11 cellular contexts compared by ENCODE assay signal in genomic region chr10:133227256-133227655, GRCh38. TPM values are rescaled to one million over a fixed set of nuclear protein-coding genes. Genes with fewer than 3 reads are reported as not detected.
"Had no signal": no experiment of that assay in that cellular context is flagged by ENCODE, and none has a peak within 500 bp of the region (broad histone marks: within the 10 kb centered on the region; RNA-seq: fewer than 3 reads in every experiment).

No MANE protein-coding gene starts in this region.

- H3K36me3 ChIP-seq: HAP-1 had no signal

- H3K4me3 Mint-ChIP-seq: GM23338, HFFc6 had no signal

- H3K27ac Mint-ChIP-seq: GM23338, HFFc6, IgD-negative memory B cell had no signal

- H3K27ac ChIP-seq: HL-60 had no signal

- H3K4me3 ChIP-seq: GM23338, HAP-1 had no signal

- H3K9me3 ChIP-seq: HAP-1 had no signal

- H3K36me3 Mint-ChIP-seq: IgD-negative memory B cell had no signal

- H2AFZ ChIP-seq: GM23338 had no signal

- H3K4me1 ChIP-seq: HAP-1 had no signal

- ATAC-seq: GM23338, HCT116 had no signal

- H3K4me2 ChIP-seq: GM23338 had no signal

- DNase-seq: H7, HFFc6, KBM-7 had no signal

- H3K9me3 Mint-ChIP-seq: HFFc6 had no signal

RNA-seq across cellular contexts. Expression of gene UTF1, which starts 2.8 kb away (rescaled TPM):
- total RNA-seq: H4, HepG2, HFFc6, HT1080 had no signal
- polyA plus RNA-seq: HepG2, IgD-negative memory B cell had no signal

RNA-seq across cellular contexts. Expression of gene VENTX, which starts 10.4 kb away (rescaled TPM):
- total RNA-seq: H4, HepG2, HFFc6 had no signal
- polyA plus RNA-seq: HepG2, IgD-negative memory B cell had no signal
